10 cellular contexts compared by ENCODE assay signal in genomic region chr19:4389511-4390016, GRCh38. TPM values are rescaled to one million over a fixed set of nuclear protein-coding genes. Genes with fewer than 3 reads are reported as not detected.
DNase-seq lines count a peak whose midpoint lies in the region; ATAC-seq, FAIRE-seq and TF ChIP-seq lines count a peak whose summit lies in the region.
"Had no signal": no experiment of that assay in that cellular context is flagged by ENCODE, and none has a peak within 500 bp of the region (broad histone marks: within the 10 kb centered on the region; RNA-seq: fewer than 3 reads in every experiment).

No MANE protein-coding gene starts in this region.

- 49 to 53% methylated on average over 17 of the region's 17 CpGs for WGBS in heart right ventricle, 2 donors
- WGBS in pancreas, 2 donors = 70 to 73% methylated on average over 17 of the region's 17 CpGs

- ATAC-seq in heart right ventricle (peak in 4 of 8 donors; percentile 5 to 40 (median 24)), Right ventricle myocardium inferior (no peak), pancreas (no peak), GM21515 (IDR thresholded peaks at IDR 0.05; ENCODE audit: unreplicated experiment) (no peak), HG03342 (IDR thresholded peaks at IDR 0.05; ENCODE audit: unreplicated experiment) (no peak), GM19463 (IDR thresholded peaks at IDR 0.05; ENCODE audit: unreplicated experiment) (no peak)
- ATAC-seq: effector memory CD8-positive, alpha-beta T cell had no signal

- peaks cover 41 to 74% (median 71%) of the 10 kb centered on the region in 9 donors for H3K4me1 ChIP-seq in heart right ventricle
- H3K4me1 ChIP-seq in pancreas = peaks cover 4 to 37% (median 36%) of the 10 kb centered on the region in 3 donors

- H3K36me3 ChIP-seq in heart right ventricle (peaks cover 0 to 43% (median 0%) of the 10 kb centered on the region in 9 donors), pancreas (no peaks in the 10 kb centered on the region)

- no peak for TF ChIP-seq CTCF in heart right ventricle (IDR thresholded peaks at IDR 0.05)
- TF ChIP-seq CTCF in fibroblast of the aortic adventitia (IDR thresholded peaks at IDR 0.05; ENCODE audit: insufficient read depth, low read length) = no peak
- TF ChIP-seq CTCF in pancreas (IDR thresholded peaks at IDR 0.05) = no peak

- FAIRE-seq in pancreas (lab: Jason Lieb, UNC) = no peak

- no peaks in the 10 kb centered on the region for H3K9me3 ChIP-seq in heart right ventricle
- H3K9me3 ChIP-seq in pancreas = no peaks in the 10 kb centered on the region

- peak overlapping the region; percentile 18 to 91 (median 80) for H3K27ac ChIP-seq in heart right ventricle
- peak overlapping the region in 3 of 4 donors; percentile 38 to 49 (median 48) for H3K27ac ChIP-seq in pancreas

- intact Hi-C loops in heart right ventricle (cut with DNase I) (no loop called here), Right ventricle myocardium inferior (cut with DNase I) (no loop called here), pancreas (cut with DNase I) (no loop called here)

- DNase-seq in heart right ventricle = no peak
- DNase-seq in Right ventricle myocardium inferior (ENCODE audit: missing footprints) = no peak
- no peak for DNase-seq in fibroblast of the aortic adventitia (ENCODE audit: low read depth)
- DNase-seq in pancreas = no peak
- no peak for DNase-seq in NOMO-1 treated with DMSO at 0.1 percent for 48 hours (lab: John Stamatoyannopoulos, UW; ENCODE audit: unreplicated experiment)
- DNase-seq: effector memory CD8-positive, alpha-beta T cell; NCI-H524 treated with DMSO at 0.1 percent for 48 hours had no signal

- H3K4me3 ChIP-seq in heart right ventricle (peak overlapping the region in 3 of 10 donors; percentile 10 to 33 (median 26)), fibroblast of the aortic adventitia (ENCODE audit: low read depth, low read length) (peak overlapping the region; percentile 22), pancreas (no peak overlapping the region)

- H3K27me3 ChIP-seq in heart right ventricle = no peaks in the 10 kb centered on the region
- no peaks in the 10 kb centered on the region for H3K27me3 ChIP-seq in pancreas

RNA-seq across cellular contexts. Expression of gene SH3GL1, which starts 10.8 kb away (rescaled TPM):
- total RNA-seq in heart right ventricle (10 to 100 TPM; 13.1 to 33.4 (median 17.6) TPM), Right ventricle myocardium inferior (22.0 TPM), fibroblast of the aortic adventitia (ENCODE audit: low replicate concordance) (49.1 and 97.2 TPM in 2 replicates), pancreas (10 to 100 TPM; 25.9 to 31.1 (median 27.5) TPM)
- polyA plus RNA-seq in heart right ventricle (10 to 100 TPM; 20.1 to 41.8 TPM), pancreas (10 to 100 TPM; 27.1 to 34.2 TPM)

RNA-seq across cellular contexts. Expression of gene CHAF1A, which starts 12.9 kb away (rescaled TPM):
- total RNA-seq in heart right ventricle = 1 to 10 TPM; 4.5 to 8.7 (median 6.6) TPM
- 1 to 10 TPM; 4.2 to 4.4 TPM for polyA plus RNA-seq in heart right ventricle
- 5.9 TPM for total RNA-seq in Right ventricle myocardium inferior
- total RNA-seq in fibroblast of the aortic adventitia (ENCODE audit: low replicate concordance) = 8.6 and 25.8 TPM in 2 replicates
- total RNA-seq in pancreas = 1 to 10 TPM; 2.8 to 5.0 (median 3.9) TPM
- polyA plus RNA-seq in pancreas = 1 to 10 TPM; 3.8 to 4.3 TPM

RNA-seq across cellular contexts. Expression of gene MPND, which starts 46.2 kb away (rescaled TPM):
- total RNA-seq in heart right ventricle = 10 to 100 TPM; 18.7 to 26.6 (median 20.9) TPM
- polyA plus RNA-seq in heart right ventricle = 10 to 100 TPM; 15.2 to 25.2 TPM
- total RNA-seq in Right ventricle myocardium inferior = 21.0 TPM
- 5.4 and 13.2 TPM in 2 replicates for total RNA-seq in fibroblast of the aortic adventitia (ENCODE audit: low replicate concordance)
- 10 to 100 TPM; 11.8 to 20.0 (median 14.9) TPM for total RNA-seq in pancreas
- 10 to 100 TPM; 16.7 to 18.9 TPM for polyA plus RNA-seq in pancreas

RNA-seq across cellular contexts. Expression of gene STAP2, which starts 50.9 kb away (rescaled TPM):
- total RNA-seq in heart right ventricle = 1 to 10 TPM in 9 of 10 donors, under 1 TPM in 1; 0.56 to 9.1 (median 2.6) TPM
- 1 to 10 TPM; 2.1 to 2.2 TPM for polyA plus RNA-seq in heart right ventricle
- total RNA-seq in Right ventricle myocardium inferior = 4.3 TPM
- total RNA-seq in fibroblast of the aortic adventitia (ENCODE audit: low replicate concordance) = 1.2 and 7.5 TPM in 2 replicates
- 10 to 100 TPM; 17.4 to 45.4 (median 23.3) TPM for total RNA-seq in pancreas
- polyA plus RNA-seq in pancreas = 10 to 100 TPM; 46.6 to 65.5 TPM
